18 cellular contexts compared by ENCODE assay signal in the genomic region with DNA sequence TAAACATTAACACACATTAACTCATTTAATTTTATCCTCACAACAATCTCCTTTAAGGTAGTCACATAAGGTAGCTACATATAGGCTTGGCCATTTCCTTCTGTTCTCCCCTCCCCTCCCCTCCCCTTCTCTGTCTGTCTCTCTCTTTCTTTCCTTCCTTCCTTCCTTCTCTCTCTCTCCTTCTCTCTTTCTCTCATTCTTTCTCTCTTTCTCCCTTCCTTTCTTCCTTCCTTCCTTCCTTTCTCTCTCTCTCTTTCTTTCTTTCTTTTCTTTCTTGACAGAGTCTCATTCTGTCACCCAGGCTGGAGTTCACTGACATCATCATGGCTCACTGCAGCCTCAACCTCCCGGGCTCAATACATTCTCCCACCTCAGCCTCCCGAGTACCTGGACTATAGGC.
"Had no signal": no experiment of that assay in that cellular context is flagged by ENCODE, and none has a peak within 500 bp of the region (broad histone marks: within the 10 kb centered on the region; RNA-seq: fewer than 3 reads in every experiment).

No MANE protein-coding gene starts in this region.

- H3K4me3 ChIP-seq: hepatocyte, lower lobe of right lung, pancreas, transverse colon had no signal

- H3K27me3 ChIP-seq: hepatocyte, neutrophil, pancreas, transverse colon had no signal

- H3K4me1 Mint-ChIP-seq: natural killer cell had no signal

- H3K4me2 ChIP-seq: hepatocyte had no signal

- DNase-seq: activated CD4-positive, alpha-beta T cell treated with anti-CD3 and anti-CD28 coated beads for 1 hour; activated CD4-positive, alpha-beta T cell treated with anti-CD3 and anti-CD28 coated beads, Interleukin-2, amount 50 U/mL, for 48 hours; activated CD8-positive, alpha-beta memory T cell treated with anti-CD3 and anti-CD28 coated beads, Interleukin-2, amount 10 ng/mL, durations not matched to agents 7 days and 5 days; effector CD8-positive, alpha-beta T cell; left cardiac atrium; lower lobe of right lung; natural killer cell; pancreas; stimulated activated CD4-positive, alpha-beta T cell treated with anti-CD3 and anti-CD28 coated beads, Interleukin-12 subunit alpha, Interleukin-12 subunit beta, amount 100 ng/mL, for 4 hours; stimulated activated CD4-positive, alpha-beta T cell treated with anti-CD3 and anti-CD28 coated beads, Interleukin-1b, Interleukin-23, amount 100 ng/mL, for 48 hours; stimulated activated CD8-positive, alpha-beta memory T cell treated with anti-CD3 and anti-CD28 coated beads, Interleukin-4, amount 100 ng/mL, for 48 hours; T-helper 17 cell; transverse colon had no signal

- H3K36me3 ChIP-seq: lower lobe of right lung, neutrophil, pancreas, transverse colon had no signal

- ATAC-seq: activated CD8-positive, alpha-beta memory T cell treated with anti-CD3 and anti-CD28 coated beads, Interleukin-2, amount 10 ng/mL, durations not matched to agents 7 days and 5 days; lower lobe of right lung; natural killer cell; pancreas; T-helper 17 cell had no signal

- H3K27ac ChIP-seq: hepatocyte, lower lobe of right lung, neutrophil, pancreas, transverse colon, VCaP had no signal

- H3K27me3 Mint-ChIP-seq: activated CD8-positive, alpha-beta memory T cell treated with anti-CD3 and anti-CD28 coated beads, Interleukin-2, amount 10 ng/mL, durations not matched to agents 7 days and 5 days; activated naive CD8-positive, alpha-beta T cell; stimulated activated naive CD8-positive, alpha-beta T cell treated with anti-CD3 and anti-CD28 coated beads, Interleukin-15, Interleukin-2, amounts not matched to agents 100 ng/mL and 50 ng/mL, for 24 hours; T-helper 17 cell had no signal

- H3K9me3 ChIP-seq: lower lobe of right lung, neutrophil, pancreas had no signal

- H3K4me3 Mint-ChIP-seq: activated CD8-positive, alpha-beta memory T cell treated with anti-CD3 and anti-CD28 coated beads, Interleukin-2, amount 10 ng/mL, durations not matched to agents 7 days and 5 days; activated naive CD8-positive, alpha-beta T cell; natural killer cell; stimulated activated naive CD8-positive, alpha-beta T cell treated with anti-CD3 and anti-CD28 coated beads, Interleukin-15, Interleukin-2, amounts not matched to agents 100 ng/mL and 50 ng/mL, for 24 hours; T-helper 17 cell had no signal

- H3K27ac Mint-ChIP-seq: activated CD8-positive, alpha-beta memory T cell treated with anti-CD3 and anti-CD28 coated beads, Interleukin-2, amount 10 ng/mL, durations not matched to agents 7 days and 5 days; activated naive CD8-positive, alpha-beta T cell; natural killer cell; stimulated activated naive CD8-positive, alpha-beta T cell treated with anti-CD3 and anti-CD28 coated beads, Interleukin-15, Interleukin-2, amounts not matched to agents 100 ng/mL and 50 ng/mL, for 24 hours; T-helper 17 cell had no signal

- H3K4me1 ChIP-seq: lower lobe of right lung, pancreas had no signal

- H2AFZ ChIP-seq: hepatocyte had no signal
